9 cellular contexts compared by ENCODE assay signal in genomic region chr20:12614764-12615163, GRCh38.
"Had no signal": no experiment of that assay in that cellular context is flagged by ENCODE, and none has a peak within 500 bp of the region (broad histone marks: within the 10 kb centered on the region; RNA-seq: fewer than 3 reads in every experiment).

No MANE protein-coding gene starts in this region.

- H3K27ac ChIP-seq: GM23248 had no signal

- H3K9ac ChIP-seq: GM23248 had no signal

- H3K4me1 ChIP-seq: HAP-1 had no signal

- DNase-seq: GM23248, GOT3, H7, H9, HCEC 1CT, HFFc6 had no signal

- H3K4me1 Mint-ChIP-seq: GM23338, H9 had no signal

- H3K36me3 ChIP-seq: HAP-1 had no signal

- H3K4me3 ChIP-seq: GM23248, GM23338, HAP-1 had no signal

- ATAC-seq: GM23338, HCT116 had no signal

- H3K4me3 Mint-ChIP-seq: GM23338, H9, HFFc6 had no signal

- H3K4me2 ChIP-seq: GM23338 had no signal

- H3K27ac Mint-ChIP-seq: GM23338, H9, HFFc6 had no signal

- H3K9me3 ChIP-seq: HAP-1 had no signal

- H2AFZ ChIP-seq: GM23248, GM23338 had no signal
